2 cellular contexts compared by ENCODE assay signal in the genomic region with DNA sequence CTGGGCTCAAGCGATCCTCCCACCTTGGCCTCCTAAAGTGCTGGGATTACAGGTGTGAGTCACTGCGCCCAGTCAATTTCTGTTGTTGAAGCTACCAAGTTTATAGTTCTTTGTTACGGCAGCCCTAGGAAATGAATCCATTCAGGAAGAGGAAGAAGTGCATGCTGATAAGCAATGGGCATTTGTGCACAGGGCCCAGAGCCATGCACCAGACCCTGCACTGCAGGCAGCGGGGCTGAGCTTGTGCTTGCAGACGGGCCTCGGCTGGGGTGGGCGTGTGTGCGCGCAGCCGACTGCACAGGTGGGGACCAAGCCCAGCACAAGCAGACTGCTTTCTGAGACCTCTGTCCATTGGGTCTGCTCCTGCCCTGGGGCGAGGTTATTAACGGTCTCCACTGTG.
TF ChIP-seq lines count a peak whose summit lies in the region.

No MANE protein-coding gene starts in this region.

TF ChIP-seq in HepG2, 621 proteins besides CTCF, POLR2A, EP300 and RAD21 (continues in another document):
- TF ChIP-seq SAP130 (CRISPR knock-in tag; IDR thresholded peaks at IDR 0.05; ENCODE audit: low read depth) (no peak), TEAD3 (CRISPR knock-in tag; optimal IDR thresholded peaks at IDR 0.05; ENCODE audit: borderline replicate concordance) (no peak), CEBPZ (IDR thresholded peaks at IDR 0.05; ENCODE audit: low read length) (no peak), DR1 (CRISPR knock-in tag; IDR thresholded peaks at IDR 0.05) (no peak), KDM3A (CRISPR knock-in tag; IDR thresholded peaks at IDR 0.05; ENCODE audit: low read depth) (no peak), NFYB (CRISPR knock-in tag; IDR thresholded peaks at IDR 0.05) (no peak), GATA4 (IDR thresholded peaks at IDR 0.05; ENCODE audit: borderline replicate concordance, low read depth) (no peak), ISL2 (CRISPR knock-in tag; IDR thresholded peaks at IDR 0.05) (no peak), ZNF407 (CRISPR knock-in tag; IDR thresholded peaks at IDR 0.05; ENCODE audit: not compliant biosample characterization) (no peak), RBAK (CRISPR knock-in tag; IDR thresholded peaks at IDR 0.05) (no peak)
- TF ChIP-seq, protein P1, sequence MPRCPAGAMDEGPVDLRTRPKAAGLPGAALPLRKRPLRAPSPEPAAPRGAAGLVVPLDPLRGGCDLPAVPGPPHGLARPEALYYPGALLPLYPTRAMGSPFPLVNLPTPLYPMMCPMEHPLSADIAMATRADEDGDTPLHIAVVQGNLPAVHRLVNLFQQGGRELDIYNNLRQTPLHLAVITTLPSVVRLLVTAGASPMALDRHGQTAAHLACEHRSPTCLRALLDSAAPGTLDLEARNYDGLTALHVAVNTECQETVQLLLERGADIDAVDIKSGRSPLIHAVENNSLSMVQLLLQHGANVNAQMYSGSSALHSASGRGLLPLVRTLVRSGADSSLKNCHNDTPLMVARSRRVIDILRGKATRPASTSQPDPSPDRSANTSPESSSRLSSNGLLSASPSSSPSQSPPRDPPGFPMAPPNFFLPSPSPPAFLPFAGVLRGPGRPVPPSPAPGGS (CRISPR knock-in tag; IDR thresholded peaks at IDR 0.05): no peak

TF ChIP-seq in H1, 55 proteins besides CTCF, POLR2A, EP300 and RAD21:
- TF ChIP-seq GABPA (IDR thresholded peaks at IDR 0.05; ENCODE audit: borderline replicate concordance, insufficient read depth, low read length) (no peak), RBBP5 (IDR thresholded peaks at IDR 0.05; ENCODE audit: borderline replicate concordance, low read depth, low read length) (no peak), NANOG (IDR thresholded peaks at IDR 0.05; ENCODE audit: insufficient read depth, low read depth, low read length, poor library complexity, severe bottlenecking) (no peak), HDAC6 (IDR thresholded peaks at IDR 0.05; ENCODE audit: low read depth, low read length) (no peak), SRF (IDR thresholded peaks at IDR 0.05; ENCODE audit: low read depth, low read length) (no peak), CHD7 (IDR thresholded peaks at IDR 0.05; ENCODE audit: insufficient replicate concordance, low read length) (no peak), TAF1 (IDR thresholded peaks at IDR 0.05; ENCODE audit: low read depth, low read length) (no peak), POU5F1 (IDR thresholded peaks at IDR 0.05; ENCODE audit: low read depth, low read length) (no peak), CBX5 (IDR thresholded peaks at IDR 0.05; ENCODE audit: low read depth, low read length) (no peak), SIRT6 (IDR thresholded peaks at IDR 0.05; ENCODE audit: low read length) (no peak), RNF2 (IDR thresholded peaks at IDR 0.05; ENCODE audit: borderline replicate concordance, low read depth, low read length, missing control alignments, poor library complexity, severe bottlenecking) (no peak), GTF2F1 (IDR thresholded peaks at IDR 0.05; ENCODE audit: borderline replicate concordance, low read depth, low read length) (no peak), SAP30 (IDR thresholded peaks at IDR 0.05; ENCODE audit: insufficient read depth, insufficient replicate concordance, low read length) (no peak), PHF8 (conservative IDR thresholded peaks at IDR 0.05; ENCODE audit: low read depth, low read length) (no peak)
- TF ChIP-seq, protein P2, sequence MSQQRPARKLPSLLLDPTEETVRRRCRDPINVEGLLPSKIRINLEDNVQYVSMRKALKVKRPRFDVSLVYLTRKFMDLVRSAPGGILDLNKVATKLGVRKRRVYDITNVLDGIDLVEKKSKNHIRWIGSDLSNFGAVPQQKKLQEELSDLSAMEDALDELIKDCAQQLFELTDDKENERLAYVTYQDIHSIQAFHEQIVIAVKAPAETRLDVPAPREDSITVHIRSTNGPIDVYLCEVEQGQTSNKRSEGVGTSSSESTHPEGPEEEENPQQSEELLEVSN (IDR thresholded peaks at IDR 0.05): no peak
